30 cellular contexts compared by ENCODE assay signal in the genomic region with DNA sequence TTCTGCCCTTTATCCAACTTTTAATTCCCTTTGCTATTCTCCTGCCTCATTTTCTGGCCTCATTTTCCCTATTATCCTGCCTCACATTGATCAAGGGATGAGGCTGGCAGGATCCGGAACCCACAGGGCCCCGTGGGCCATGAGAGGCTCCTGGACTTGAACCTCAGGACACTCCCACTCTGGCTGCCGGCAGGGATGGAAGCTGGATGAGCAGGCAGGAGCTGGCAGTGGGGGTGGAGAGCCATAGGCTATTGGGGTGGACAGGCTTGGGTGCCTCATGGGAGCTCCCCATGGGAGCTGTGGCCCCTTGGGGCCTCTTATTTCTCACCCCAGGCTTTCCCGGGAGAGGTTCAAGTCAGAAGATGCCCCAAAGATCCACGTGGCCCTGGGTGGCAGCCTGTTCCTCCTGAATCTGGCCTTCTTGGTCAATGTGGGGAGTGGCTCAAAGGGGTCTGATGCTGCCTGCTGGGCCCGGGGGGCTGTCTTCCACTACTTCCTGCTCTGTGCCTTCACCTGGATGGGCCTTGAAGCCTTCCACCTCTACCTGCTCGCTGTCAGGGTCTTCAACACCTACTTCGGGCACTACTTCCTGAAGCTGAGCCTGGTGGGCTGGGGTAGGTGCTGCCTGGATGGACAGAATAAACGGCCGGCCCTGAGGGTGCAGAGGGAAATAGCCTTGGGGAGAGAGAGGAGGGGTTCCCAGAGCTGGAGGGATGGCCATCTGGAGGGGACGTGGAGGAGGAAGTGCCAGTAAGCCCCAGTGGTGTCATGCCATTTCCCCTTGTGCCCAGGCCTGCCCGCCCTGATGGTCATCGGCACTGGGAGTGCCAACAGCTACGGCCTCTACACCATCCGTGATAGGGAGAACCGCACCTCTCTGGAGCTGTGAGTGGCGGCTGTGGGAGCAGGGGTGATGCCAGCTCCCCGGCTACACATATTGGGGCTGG. TPM values are rescaled to one million over a fixed set of nuclear protein-coding genes. Genes with fewer than 3 reads are reported as not detected.
"Had no signal": no experiment of that assay in that cellular context is flagged by ENCODE, and none has a peak within 500 bp of the region (broad histone marks: within the 10 kb centered on the region; RNA-seq: fewer than 3 reads in every experiment).

No MANE protein-coding gene starts in this region.

- H3K4me1 Mint-ChIP-seq: activated T-helper 17 cell treated with anti-CD3 and anti-CD28 coated beads, Interleukin-2, amount 50 U/mL, for 72 hours had no signal

- H3K9me3 ChIP-seq: adrenal gland, gastrocnemius medialis, pancreas, prostate gland, tibial nerve had no signal

- H3K27ac Mint-ChIP-seq: activated CD4-positive, alpha-beta memory T cell treated with anti-CD3 and anti-CD28 coated beads for 36 hours; activated CD4-positive, alpha-beta T cell treated with anti-CD3 and anti-CD28 coated beads, Interleukin-2, amount 10 ng/mL, durations not matched to agents 24 days and 14 days; activated naive CD4-positive, alpha-beta T cell treated with anti-CD3 and anti-CD28 coated beads, Interleukin-2, amount 50 U/mL, for 72 hours; activated T-helper 17 cell treated with anti-CD3 and anti-CD28 coated beads, Interleukin-2, amount 50 U/mL, for 72 hours had no signal

- H3K9me3 Mint-ChIP-seq: activated CD4-positive, alpha-beta memory T cell treated with anti-CD3 and anti-CD28 coated beads for 36 hours; activated CD4-positive, alpha-beta T cell treated with anti-CD3 and anti-CD28 coated beads, Interleukin-2, amount 10 ng/mL, durations not matched to agents 24 days and 14 days; activated naive CD4-positive, alpha-beta T cell treated with anti-CD3 and anti-CD28 coated beads, Interleukin-2, amount 50 U/mL, for 72 hours; activated T-cell treated with anti-CD3 and anti-CD28 coated beads, Interleukin-2, amount 50 U/mL, for 4 hours; activated T-helper 17 cell treated with anti-CD3 and anti-CD28 coated beads, Interleukin-2, amount 50 U/mL, for 72 hours; effector memory CD8-positive, alpha-beta T cell; natural killer cell treated with Interleukin-12 subunit alpha and Interleukin-12 subunit beta and Interleukin-15 and Interleukin-18, amount 100 ng/mL, for 72 hours had no signal

- H3K36me3 Mint-ChIP-seq: activated CD4-positive, alpha-beta memory T cell treated with anti-CD3 and anti-CD28 coated beads for 36 hours; activated naive CD4-positive, alpha-beta T cell treated with anti-CD3 and anti-CD28 coated beads, Interleukin-2, amount 50 U/mL, for 72 hours; brain; natural killer cell treated with Interleukin-12 subunit alpha and Interleukin-12 subunit beta and Interleukin-15 and Interleukin-18, amount 100 ng/mL, for 72 hours had no signal

- H3K27me3 Mint-ChIP-seq: activated CD4-positive, alpha-beta memory T cell treated with anti-CD3 and anti-CD28 coated beads for 36 hours; activated T-helper 17 cell treated with anti-CD3 and anti-CD28 coated beads, Interleukin-2, amount 50 U/mL, for 72 hours; effector memory CD8-positive, alpha-beta T cell; natural killer cell treated with Interleukin-12 subunit alpha and Interleukin-12 subunit beta and Interleukin-15 and Interleukin-18, amount 100 ng/mL, for 72 hours had no signal

- DNase-seq: activated CD4-positive, alpha-beta memory T cell treated with anti-CD3 and anti-CD28 coated beads for 36 hours; activated CD4-positive, alpha-beta T cell treated with anti-CD3 and anti-CD28 coated beads, Interleukin-2, amount 10 ng/mL, durations not matched to agents 24 days and 14 days; activated CD4-positive, CD25-positive, alpha-beta regulatory T cell treated with anti-CD3 and anti-CD28 coated beads, Interleukin-2, amount 50 U/mL, for 72 hours; activated T-cell treated with anti-CD3 and anti-CD28 coated beads, Interleukin-2, amount 50 U/mL, for 4 hours; adrenal gland; aorta; cerebellar nuclear complex; effector memory CD8-positive, alpha-beta T cell; erythroblast; gastrocnemius medialis; left colon; mesenchymal stem cell; pancreas; stimulated activated CD4-positive, alpha-beta T cell treated with anti-CD3 and anti-CD28 coated beads, Interleukin-15, amount 100 ng/mL, for 24 hours; stimulated activated CD4-positive, alpha-beta T cell treated with anti-CD3 and anti-CD28 coated beads, Interleukin-2, amount 100 ng/mL, for 24 hours; stimulated activated naive CD4-positive, alpha-beta T cell treated with Interleukin-2 at 50 U/mL for 16 hours; T-helper 2 cell had no signal

- ATAC-seq: activated naive CD4-positive, alpha-beta T cell treated with anti-CD3 and anti-CD28 coated beads, Interleukin-2, amount 50 U/mL, for 72 hours; activated T-cell treated with anti-CD3 and anti-CD28 coated beads, Interleukin-2, amount 50 U/mL, for 4 hours; activated T-helper 17 cell treated with anti-CD3 and anti-CD28 coated beads, Interleukin-2, amount 50 U/mL, for 72 hours; effector memory CD8-positive, alpha-beta T cell; gastrocnemius medialis; left colon; natural killer cell treated with Interleukin-12 subunit alpha and Interleukin-12 subunit beta and Interleukin-15 and Interleukin-18, amount 100 ng/mL, for 72 hours; SK-N-SH treated with all-trans-retinoic acid at 6 μM for 48 hours had no signal

- H3K4me3 Mint-ChIP-seq: activated CD4-positive, alpha-beta memory T cell treated with anti-CD3 and anti-CD28 coated beads for 36 hours; activated CD4-positive, alpha-beta T cell treated with anti-CD3 and anti-CD28 coated beads, Interleukin-2, amount 10 ng/mL, durations not matched to agents 24 days and 14 days; activated T-cell treated with anti-CD3 and anti-CD28 coated beads, Interleukin-2, amount 50 U/mL, for 4 hours; activated T-helper 17 cell treated with anti-CD3 and anti-CD28 coated beads, Interleukin-2, amount 50 U/mL, for 72 hours; brain; effector memory CD8-positive, alpha-beta T cell; natural killer cell treated with Interleukin-12 subunit alpha and Interleukin-12 subunit beta and Interleukin-15 and Interleukin-18, amount 100 ng/mL, for 72 hours had no signal

- H3K4me3 ChIP-seq: adrenal gland, cardiac muscle cell, coronary artery, gastrocnemius medialis, hepatocyte, pancreas, prostate gland, smooth muscle cell, tibial nerve had no signal

- H3K27me3 ChIP-seq: cardiac muscle cell, gastrocnemius medialis, hepatocyte, pancreas, tibial nerve had no signal

- H3K27ac ChIP-seq: adrenal gland, cardiac muscle cell, coronary artery, gastrocnemius medialis, hepatocyte, pancreas, prostate gland, tibial nerve had no signal

- H3K4me1 ChIP-seq: adrenal gland, gastrocnemius medialis, prostate gland, tibial nerve had no signal

- H3K36me3 ChIP-seq: adrenal gland, cardiac muscle cell, gastrocnemius medialis, pancreas, prostate gland, tibial nerve had no signal

RNA-seq across cellular contexts. Expression of gene DRC7, which starts 10.7 kb away (rescaled TPM):
- total RNA-seq: activated CD4-positive, alpha-beta memory T cell treated with anti-CD3 and anti-CD28 coated beads for 36 hours; activated CD4-positive, alpha-beta T cell treated with anti-CD3 and anti-CD28 coated beads, Interleukin-2, amount 10 ng/mL, durations not matched to agents 24 days and 14 days; activated naive CD4-positive, alpha-beta T cell treated with anti-CD3 and anti-CD28 coated beads, Interleukin-2, amount 50 U/mL, for 72 hours; activated T-cell treated with anti-CD3 and anti-CD28 coated beads, Interleukin-2, amount 50 U/mL, for 4 hours; activated T-helper 17 cell treated with anti-CD3 and anti-CD28 coated beads, Interleukin-2, amount 50 U/mL, for 72 hours; adrenal gland; aorta; gastrocnemius medialis; left colon; lower leg skin; myocyte; natural killer cell treated with Interleukin-12 subunit alpha and Interleukin-12 subunit beta and Interleukin-15 and Interleukin-18, amount 100 ng/mL, for 72 hours had no signal

RNA-seq across cellular contexts. Expression of gene ADGRG3, which starts 15.8 kb away (rescaled TPM):
- total RNA-seq: activated CD4-positive, alpha-beta memory T cell treated with anti-CD3 and anti-CD28 coated beads for 36 hours; activated CD4-positive, alpha-beta T cell treated with anti-CD3 and anti-CD28 coated beads, Interleukin-2, amount 10 ng/mL, durations not matched to agents 24 days and 14 days; activated T-cell treated with anti-CD3 and anti-CD28 coated beads, Interleukin-2, amount 50 U/mL, for 4 hours; activated T-helper 17 cell treated with anti-CD3 and anti-CD28 coated beads, Interleukin-2, amount 50 U/mL, for 72 hours; cardiac muscle cell; hepatocyte; myocyte; prostate gland had no signal

RNA-seq across cellular contexts. Expression of gene ADGRG1, which starts 55.4 kb away (rescaled TPM):
- total RNA-seq: cardiac muscle cell had no signal
